14 cellular contexts compared by ENCODE assay signal in the genomic region with DNA sequence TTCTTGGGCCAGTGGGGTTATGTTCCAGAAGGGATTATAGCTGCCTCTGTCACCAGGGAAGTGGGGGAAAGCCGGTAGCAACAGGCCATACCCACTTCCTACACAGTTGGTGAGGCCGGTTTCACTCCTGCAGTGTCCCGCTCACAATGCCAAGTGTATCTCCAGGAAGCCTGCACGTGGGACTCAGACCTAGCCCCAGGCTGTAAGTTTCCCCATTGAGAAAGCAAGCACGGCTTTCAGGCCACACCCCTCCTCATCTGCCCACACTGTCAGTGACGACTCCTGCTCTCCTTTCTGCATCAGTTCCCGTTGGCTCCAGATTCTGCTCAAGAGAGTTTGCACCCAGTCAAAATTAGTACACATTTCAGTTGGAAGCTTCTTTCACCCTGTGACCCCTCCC. TPM values are rescaled to one million over a fixed set of nuclear protein-coding genes. Genes with fewer than 3 reads are reported as not detected.
DNase-seq lines count a peak whose midpoint lies in the region; TF ChIP-seq lines count a peak whose summit lies in the region.
"Had no signal": no experiment of that assay in that cellular context is flagged by ENCODE, and none has a peak within 500 bp of the region (broad histone marks: within the 10 kb centered on the region; RNA-seq: fewer than 3 reads in every experiment).

No MANE protein-coding gene starts in this region.

- no peaks in the 10 kb centered on the region for H4K20me1 ChIP-seq in GM23248 (ENCODE audit: insufficient read depth)

- no peaks in the 10 kb centered on the region for H3K4me1 ChIP-seq in GM23248 (ENCODE audit: insufficient read depth)

- no peak overlapping the region for H3K9ac ChIP-seq in GM23248

- no peak overlapping the region for H3K4me2 ChIP-seq in GM23248 (ENCODE audit: unreplicated experiment)

- no peak for TF ChIP-seq CTCF in GM06990 (IDR thresholded peaks at IDR 0.05; ENCODE audit: insufficient read depth, low read length, poor library complexity, severe bottlenecking)

- H3K27ac ChIP-seq in GM23248: no peak overlapping the region

- no peak overlapping the region for H2AFZ ChIP-seq in GM23248

- no peaks in the 10 kb centered on the region for H3K27me3 ChIP-seq in GM06990 (replicated peaks; ENCODE audit: control insufficient read depth, insufficient read depth, low read length)
- H3K27me3 ChIP-seq in GM23248 (replicated peaks; ENCODE audit: insufficient read depth): peaks cover 23% of the 10 kb centered on the region; the same call in 1 of the 2 replicates

- no peaks in the 10 kb centered on the region; the same call in 1 of the 2 replicates for H3K9me2 ChIP-seq in GM23248 (ENCODE audit: insufficient read depth)

- peaks cover 2% of the 10 kb centered on the region for H3K9me3 ChIP-seq in GM23248 (ENCODE audit: low read depth)

- in situ Hi-C loops in GM23248 (cut with MboI): no loop called here

- H3F3A ChIP-seq in GM23248 (ENCODE audit: insufficient read depth): no peaks in the 10 kb centered on the region

- no peaks in the 10 kb centered on the region for H3K36me3 ChIP-seq in GM06990 (ENCODE audit: control insufficient read depth, insufficient read depth, low read length)
- H3K36me3 ChIP-seq in GM23248 (ENCODE audit: low read depth): no peaks in the 10 kb centered on the region

- no peak overlapping the region for H3K4me3 ChIP-seq in GM06990 (replicated peaks; ENCODE audit: low read depth, low read length)
- H3K4me3 ChIP-seq in GM23248: no peak overlapping the region

- DNase-seq in GM06990 (ENCODE audit: extremely low read depth, insufficient read length): peak; percentile 18
- peak; percentile 8 for DNase-seq in GM23248
- DNase-seq in MV-4-11 (lab: John Stamatoyannopoulos, UW): peak; percentile 86
- peak; percentile 15 for DNase-seq in iPS-NIHi7 (ENCODE audit: extremely low spot score)
- no peak for DNase-seq in NCI-H1417 treated with DMSO at 0.1 percent for 48 hours (lab: John Stamatoyannopoulos, UW)
- no peak for DNase-seq in cerebellar nuclear complex (lab: John Stamatoyannopoulos, UW)
- no peak for DNase-seq in NOMO-1 treated with dmso at 0.1 percent for 144 hours (lab: John Stamatoyannopoulos, UW; ENCODE audit: unreplicated experiment)
- DNase-seq in NCI-H1694 treated with DMSO at 0.1 percent for 48 hours (lab: John Stamatoyannopoulos, UW): no peak
- DNase-seq: activated CD4-positive, CD25-positive, alpha-beta regulatory T cell; activated naive CD8-positive, alpha-beta T cell treated with anti-CD3 and anti-CD28 coated beads, Interleukin-2, amount 10 ng/mL, durations not matched to agents 7 days and 5 days; central memory CD4-positive, alpha-beta T cell; DMS 273 treated with DMSO at 0.1 percent for 48 hours; NCI-H1092 treated with DMSO at 0.1 percent for 48 hours; NCI-H345 had no signal

- H3K79me2 ChIP-seq in GM23248 (ENCODE audit: insufficient read depth): no peaks in the 10 kb centered on the region

- WGBS in GM23248 (ENCODE audit: low coverage in 1 of 2, low lambda C conversion rate in 2 of 2, missing lambda C conversion rate in 2 of 2), 2 experiments: 34 to 41% methylated on average over 7 of the region's 7 CpGs

RNA-seq across cellular contexts. Expression of a gene that starts 51.6 kb away (rescaled TPM):
- total RNA-seq in GM23248 (2014; rRNA removed; shearing (Covaris generic)): 33.6 and 34.3 TPM in 2 replicates
- polyA plus RNA-seq in GM23248 (2016; fragmentation: Nextera tagmentation; extraction: Ambion mirVana): 9.2 and 10.1 TPM in 2 replicates

Comparison
In these comparisons a context has a peak if more than half of its experiments do, and no peak if none do; other contexts are left out.
1. DNase-seq: peak in GM06990 (single experiment), GM23248 (single experiment), MV-4-11 (single experiment) and iPS-NIHi7 (single experiment); none in NCI-H1417 treated with DMSO at 0.1 percent for 48 hours (single experiment), cerebellar nuclear complex (0 of 2), NOMO-1 treated with dmso at 0.1 percent for 144 hours (single experiment) and NCI-H1694 treated with DMSO at 0.1 percent for 48 hours (single experiment).